19 cellular contexts compared by ENCODE assay signal in the genomic region with DNA sequence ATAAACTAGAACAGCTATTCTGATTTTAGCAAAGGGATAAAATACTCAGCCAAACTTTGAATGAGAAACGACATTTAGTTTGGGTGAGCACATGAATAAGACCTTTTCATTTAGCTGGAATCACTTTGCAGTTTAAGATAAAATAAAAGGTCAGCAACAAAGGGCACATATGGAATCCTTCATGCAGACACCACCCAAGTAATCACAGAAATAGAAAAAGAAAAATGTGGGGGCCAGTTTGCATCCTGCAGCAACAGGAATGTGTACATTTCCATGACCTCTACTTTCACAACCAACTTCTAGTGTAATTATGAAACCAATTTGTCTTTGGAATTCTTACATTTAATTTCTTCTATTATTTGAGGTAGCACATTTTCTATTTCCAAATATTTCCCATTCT.
DNase-seq lines count a peak whose midpoint lies in the region; ATAC-seq and TF ChIP-seq lines count a peak whose summit lies in the region.
"Had no signal": no experiment of that assay in that cellular context is flagged by ENCODE, and none has a peak within 500 bp of the region (broad histone marks: within the 10 kb centered on the region; RNA-seq: fewer than 3 reads in every experiment).

No MANE protein-coding gene starts in this region.

- H3F3A ChIP-seq in Loucy (ENCODE audit: low read depth) = 0 out of 2 replicates have a peak, but pooled peaks cover 2% of the 10 kb centered on the region

- no peaks in the 10 kb centered on the region for H4K20me1 ChIP-seq in Loucy (ENCODE audit: insufficient read depth, low read length, poor library complexity, severe bottlenecking)

- peaks cover 7% of the 10 kb centered on the region for H3K4me1 ChIP-seq in Loucy (ENCODE audit: insufficient read depth, low read length, poor library complexity, severe bottlenecking)
- peaks cover 38% of the 10 kb centered on the region for H3K4me1 ChIP-seq in adipocyte (ENCODE audit: control insufficient read depth, insufficient read depth, low read length)

- no peak overlapping the region for H3K4me2 ChIP-seq in Loucy (ENCODE audit: low read depth, low read length, poor library complexity, severe bottlenecking)
- H3K4me2 ChIP-seq: PC-9 had no signal

- no peaks in the 10 kb centered on the region for H3K9me2 ChIP-seq in Loucy (replicated peaks; ENCODE audit: low read depth, low read length)

- TF ChIP-seq CTCF in Loucy (conservative IDR thresholded peaks at IDR 0.05; ENCODE audit: low read length) = no peak
- no peak for TF ChIP-seq CTCF in retinal pigment epithelial cell (conservative IDR thresholded peaks at IDR 0.05; ENCODE audit: low read depth, low read length)

- H3K9ac ChIP-seq in Loucy (ENCODE audit: low read depth, low read length, poor library complexity, severe bottlenecking) (no peak overlapping the region), adipocyte (ENCODE audit: low read length) (no peak overlapping the region)

- no peaks in the 10 kb centered on the region for H3K79me2 ChIP-seq in Loucy (ENCODE audit: insufficient read depth, low read length)

- no peak overlapping the region for H3K4me3 ChIP-seq in Loucy (ENCODE audit: low read length, poor library complexity, severe bottlenecking)
- H3K4me3 ChIP-seq in adipocyte (ENCODE audit: low read length) = no peak overlapping the region
- no peak overlapping the region for H3K4me3 ChIP-seq in retinal pigment epithelial cell (ENCODE audit: low read length)
- H3K4me3 ChIP-seq: PC-9 had no signal

- peak overlapping the region; percentile 51 for H2AFZ ChIP-seq in Loucy (ENCODE audit: low read length)
- H2AFZ ChIP-seq: PC-9 had no signal

- H3K27me3 ChIP-seq in Loucy (ENCODE audit: insufficient read depth, low read length, poor library complexity, severe bottlenecking) (no peaks in the 10 kb centered on the region), adipocyte (replicated peaks; ENCODE audit: control insufficient read depth, insufficient read depth, low read length) (no peaks in the 10 kb centered on the region)

- ATAC-seq in HG03108 (IDR thresholded peaks at IDR 0.05; ENCODE audit: unreplicated experiment) = no peak

- H3K36me3 ChIP-seq in Loucy (ENCODE audit: insufficient read depth, low read length) (no peaks in the 10 kb centered on the region), adipocyte (ENCODE audit: control insufficient read depth, insufficient read depth, low read length, severe bottlenecking) (no peaks in the 10 kb centered on the region)

- peak; percentile 71 for DNase-seq in adipocyte (ENCODE audit: low read depth)
- peak; percentile 4 for DNase-seq in foreskin melanocyte
- DNase-seq in retinal pigment epithelial cell (ENCODE audit: low read depth) = peak; percentile 2
- DNase-seq in medulla oblongata (ENCODE audit: extremely low spot score) = no peak
- no peak for DNase-seq in NCI-H2081 (lab: John Stamatoyannopoulos, UW)
- DNase-seq: ACHN; C1 segment of cervical spinal cord; CD8-positive, alpha-beta memory T cell; DMS53; Kasumi-1; NCI-H1105 treated with DMSO at 0.1 percent for 48 hours; NCI-H1694 treated with DMSO at 0.1 percent for 48 hours; NCI-H345; NCI-H524 treated with DMSO at 0.1 percent for 48 hours; PC-9; SIG-M5; SW 1271 had no signal

- H3K9me3 ChIP-seq in Loucy (ENCODE audit: insufficient read depth, low read depth, low read length) (no peaks in the 10 kb centered on the region), adipocyte (ENCODE audit: control insufficient read depth, low read length) (peaks cover 4% of the 10 kb centered on the region)

Comparison
In these comparisons a context has a peak if more than half of its experiments do, and no peak if none do; other contexts are left out.
1. DNase-seq: peak in adipocyte (single experiment), foreskin melanocyte (single experiment) and retinal pigment epithelial cell (single experiment); none in medulla oblongata (single experiment) and NCI-H2081 (0 of 2).